In genomic region chr5:111144352-111144930, GRCh38 we compare ENCODE assay signal across 10 cellular contexts. TPM values are rescaled to one million over a fixed set of nuclear protein-coding genes. Genes with fewer than 3 reads are reported as not detected.
DNase-seq lines count a peak whose midpoint lies in the region; ATAC-seq, FAIRE-seq and TF ChIP-seq lines count a peak whose summit lies in the region.
"Had no signal": no experiment of that assay in that cellular context is flagged by ENCODE, and none has a peak within 500 bp of the region (broad histone marks: within the 10 kb centered on the region; RNA-seq: fewer than 3 reads in every experiment).

No MANE protein-coding gene starts in this region.

- H4K20me1 ChIP-seq in keratinocyte (ENCODE audit: control insufficient read depth, extremely low read depth, insufficient read depth, low read length), result no peaks in the 10 kb centered on the region

- dilution Hi-C loops in keratinocyte (cut with MboI; ENCODE audit: extremely low pct_ligation_motif_present, low sequenced_read_pairs), result no loop called here

- H3K27ac ChIP-seq in keratinocyte (ENCODE audit: control insufficient read depth, insufficient read depth, low read length), result peak overlapping the region; percentile 31
- H3K27ac ChIP-seq in left lung, result no peak overlapping the region

- TF ChIP-seq CTCF in keratinocyte (optimal IDR thresholded peaks at IDR 0.05 in 1 of 3, IDR thresholded peaks at IDR 0.05 in 1 of 3, conservative IDR thresholded peaks at IDR 0.05 in 1 of 3; ENCODE audit: extremely low read depth in 1 of 3, insufficient read depth in 2 of 3, low read length in 3 of 3) (no peak), left lung (IDR thresholded peaks at IDR 0.05) (no peak)

- H3K9me3 ChIP-seq in keratinocyte (ENCODE audit: control insufficient read depth, low read depth, low read length), result no peaks in the 10 kb centered on the region
- H3K9me3 ChIP-seq in left lung, result no peaks in the 10 kb centered on the region

- no peaks in the 10 kb centered on the region for H3K9me3 Mint-ChIP-seq in effector memory CD8-positive, alpha-beta T cell

- no peak overlapping the region for H3K4me3 Mint-ChIP-seq in effector memory CD8-positive, alpha-beta T cell

- H3K36me3 ChIP-seq in keratinocyte (ENCODE audit: control insufficient read depth in 2 of 2, extremely low read depth in 1 of 2, insufficient read depth in 2 of 2, low read length in 2 of 2), result no peaks in the 10 kb centered on the region
- no peaks in the 10 kb centered on the region for H3K36me3 ChIP-seq in left lung

- peak; percentile 49 for FAIRE-seq in keratinocyte (lab: Jason Lieb, UNC)
- FAIRE-seq: G401.6 had no signal

- H3K9me1 ChIP-seq in keratinocyte (ENCODE audit: control insufficient read depth, extremely low read depth, insufficient read depth, low read length), result no peaks in the 10 kb centered on the region

- H3K9ac ChIP-seq in keratinocyte (ENCODE audit: control insufficient read depth, extremely low read depth, insufficient read depth, low read length), result no peak overlapping the region

- H3K4me3 ChIP-seq in keratinocyte (ENCODE audit: control insufficient read depth in 2 of 3, extremely low read depth in 1 of 3, insufficient read depth in 2 of 3, low read depth in 1 of 3, low read length in 3 of 3) (peak overlapping the region in 1 of 3 experiments; percentile 6), left lung (no peak overlapping the region)

- peaks cover 21% of the 10 kb centered on the region for H3K4me1 ChIP-seq in keratinocyte (ENCODE audit: control insufficient read depth, extremely low read depth, insufficient read depth, low read length)
- H3K4me1 ChIP-seq in left lung, result no peaks in the 10 kb centered on the region

- H3K27me3 ChIP-seq in keratinocyte (ENCODE audit: control insufficient read depth, extremely low read depth, insufficient read depth, low read length) (no peaks in the 10 kb centered on the region), left lung (no peaks in the 10 kb centered on the region)

- ATAC-seq in GM18868 (IDR thresholded peaks at IDR 0.05; ENCODE audit: unreplicated experiment), result peak; percentile 99
- peak; percentile 98 for ATAC-seq in GM21717 (IDR thresholded peaks at IDR 0.05; ENCODE audit: unreplicated experiment)
- peak; percentile 98 for ATAC-seq in HG03432 (IDR thresholded peaks at IDR 0.05; ENCODE audit: unreplicated experiment)
- ATAC-seq in left lung, result no peak
- ATAC-seq in effector memory CD8-positive, alpha-beta T cell (replicated peaks), result no peak

- H3K4me1 Mint-ChIP-seq in effector memory CD8-positive, alpha-beta T cell (ENCODE audit: low read depth in 2 of 2), result no peaks in the 10 kb centered on the region

- peak overlapping the region; percentile 4 for H2AFZ ChIP-seq in keratinocyte (ENCODE audit: control insufficient read depth, low read length)

- no peak overlapping the region for H3K27ac Mint-ChIP-seq in effector memory CD8-positive, alpha-beta T cell

- DNase-seq in keratinocyte (ENCODE audit: low read depth, low spot score) (no peak), left lung (no peak), globus pallidus (ENCODE audit: low spot score) (no peak), NCI-H1417 treated with DMSO at 0.1 percent for 48 hours (lab: John Stamatoyannopoulos, UW) (no peak)
- DNase-seq in effector memory CD8-positive, alpha-beta T cell, result no peak
- DNase-seq: SHP77 had no signal

- intact Hi-C loops in left lung (cut with DNase I), result no loop called here

- peak overlapping the region; percentile 74 for H3K4me2 ChIP-seq in keratinocyte (ENCODE audit: control insufficient read depth, extremely low read depth, insufficient read depth, low read depth, low read length)

- H3K27me3 Mint-ChIP-seq in effector memory CD8-positive, alpha-beta T cell, result no peaks in the 10 kb centered on the region

- no peaks in the 10 kb centered on the region for H3K79me2 ChIP-seq in keratinocyte (ENCODE audit: control insufficient read depth, insufficient read depth, low read length)

- H3K36me3 Mint-ChIP-seq in effector memory CD8-positive, alpha-beta T cell (ENCODE audit: insufficient read depth), result no peaks in the 10 kb centered on the region

RNA-seq across cellular contexts. Expression of gene WDR36, which starts 52.3 kb away (rescaled TPM):
- 25.7 to 37.8 TPM (median 28.2 TPM) in 3 replicates for polyA plus RNA-seq in keratinocyte
- 14.8 TPM for polyA plus RNA-seq in keratinocyte (2011; ENCODE audit: low read depth)
- polyA plus RNA-seq in keratinocyte (2011; cell fraction: cytosol; rRNA removed), result 9.4 and 20.8 TPM in 2 replicates
- polyA plus RNA-seq in keratinocyte (2011; cell fraction: nucleus; rRNA removed), result 27.9 and 37.9 TPM in 2 replicates
- 10.8 and 20.6 TPM in 2 replicates for polyA plus RNA-seq in keratinocyte (2012; ENCODE audit: low replicate concordance)
- polyA minus RNA-seq in keratinocyte, result 37.3 to 79.4 TPM (median 47.9 TPM) in 3 replicates
- polyA minus RNA-seq in keratinocyte (2011; cell fraction: cytosol; rRNA and poly(A)+ RNA removed), result 28.0 TPM
- polyA minus RNA-seq in keratinocyte (2011; cell fraction: nucleus; rRNA and poly(A)+ RNA removed), result 65.4 and 89.9 TPM in 2 replicates
- 10 to 100 TPM; 23.1 to 29.6 TPM for total RNA-seq in left lung

Comparison
In these comparisons a context has a peak if more than half of its experiments do, and no peak if none do; other contexts are left out.
1. ATAC-seq: peak in GM18868 (single experiment), GM21717 (single experiment) and HG03432 (single experiment); none in left lung (single experiment) and effector memory CD8-positive, alpha-beta T cell (single experiment).